29 cellular contexts compared by ENCODE assay signal in genomic region chr5:130104895-130105684, GRCh38.
DNase-seq lines count a peak whose midpoint lies in the region; ATAC-seq and TF ChIP-seq lines count a peak whose summit lies in the region.
"Had no signal": no experiment of that assay in that cellular context is flagged by ENCODE, and none has a peak within 500 bp of the region (broad histone marks: within the 10 kb centered on the region; RNA-seq: fewer than 3 reads in every experiment).

No MANE protein-coding gene starts in this region.

- peak overlapping the region; percentile 40 for H3K27ac ChIP-seq in osteoblast (ENCODE audit: low read depth, low read length)
- H3K27ac ChIP-seq: colonic mucosa, gastroesophageal sphincter, left ventricle myocardium inferior, psoas muscle, sigmoid colon, SJCRH30, thyroid gland had no signal

- H3K36me3 Mint-ChIP-seq in activated CD4-positive, alpha-beta T cell treated with anti-CD3 and anti-CD28 coated beads for 36 hours (ENCODE audit: low read depth): no peaks in the 10 kb centered on the region
- H3K36me3 Mint-ChIP-seq in activated CD4-positive, alpha-beta T cell treated with anti-CD3 and anti-CD28 coated beads, Interleukin-2, amount 10 ng/mL, durations not matched to agents 24 days and 14 days (ENCODE audit: low read depth): no peaks in the 10 kb centered on the region
- H3K36me3 Mint-ChIP-seq in stimulated activated naive B cell treated with anti-CD40 and anti-IgM and Interleukin-4, amounts not matched to agents 10 μg/mL and 1 μg/mL and 100 μg/mL, for 72 hours: no peaks in the 10 kb centered on the region
- H3K36me3 Mint-ChIP-seq: activated CD4-positive, alpha-beta memory T cell treated with anti-CD3 and anti-CD28 coated beads for 36 hours; CD8-positive, alpha-beta T cell had no signal

- no peak overlapping the region for H3K27ac Mint-ChIP-seq in activated CD4-positive, alpha-beta T cell treated with anti-CD3 and anti-CD28 coated beads for 36 hours
- H3K27ac Mint-ChIP-seq in activated CD4-positive, alpha-beta T cell treated with anti-CD3 and anti-CD28 coated beads, Interleukin-2, amount 10 ng/mL, durations not matched to agents 24 days and 14 days: no peak overlapping the region
- H3K27ac Mint-ChIP-seq in stimulated activated naive B cell treated with anti-CD40 and anti-IgM and Interleukin-4, amounts not matched to agents 10 μg/mL and 1 μg/mL and 100 μg/mL, for 72 hours: no peak overlapping the region
- H3K27ac Mint-ChIP-seq: activated B cell treated with CpG ODN at 0.5 μM for 24 hours; activated CD4-positive, alpha-beta memory T cell treated with anti-CD3 and anti-CD28 coated beads for 36 hours; CD8-positive, alpha-beta T cell; stimulated activated naive CD8-positive, alpha-beta T cell treated with anti-CD3 and anti-CD28 coated beads, Interleukin-15, Interleukin-2, amounts not matched to agents 100 ng/mL and 50 ng/mL, for 24 hours had no signal

- no peaks in the 10 kb centered on the region for H3K9me3 Mint-ChIP-seq in activated CD4-positive, alpha-beta T cell treated with anti-CD3 and anti-CD28 coated beads for 36 hours (ENCODE audit: low read depth)
- H3K9me3 Mint-ChIP-seq in activated CD4-positive, alpha-beta T cell treated with anti-CD3 and anti-CD28 coated beads, Interleukin-2, amount 10 ng/mL, durations not matched to agents 24 days and 14 days: no peaks in the 10 kb centered on the region
- H3K9me3 Mint-ChIP-seq in stimulated activated naive B cell treated with anti-CD40 and anti-IgM and Interleukin-4, amounts not matched to agents 10 μg/mL and 1 μg/mL and 100 μg/mL, for 72 hours: no peaks in the 10 kb centered on the region
- H3K9me3 Mint-ChIP-seq: activated B cell treated with CpG ODN at 0.5 μM for 24 hours; activated CD4-positive, alpha-beta memory T cell treated with anti-CD3 and anti-CD28 coated beads for 36 hours; CD8-positive, alpha-beta T cell; stimulated activated naive CD8-positive, alpha-beta T cell treated with anti-CD3 and anti-CD28 coated beads, Interleukin-15, Interleukin-2, amounts not matched to agents 100 ng/mL and 50 ng/mL, for 24 hours had no signal

- no peak for TF ChIP-seq CTCF in choroid plexus epithelial cell (conservative IDR thresholded peaks at IDR 0.05; ENCODE audit: low read depth, low read length)
- TF ChIP-seq CTCF in osteoblast (IDR thresholded peaks at IDR 0.05; ENCODE audit: extremely low read depth, low read depth, low read length): no peak
- no peak for TF ChIP-seq CTCF in GM20000 (IDR thresholded peaks at IDR 0.05; ENCODE audit: extremely low read depth, missing control alignments)

- no peak for DNase-seq in activated CD4-positive, alpha-beta T cell treated with anti-CD3 and anti-CD28 coated beads for 36 hours
- no peak for DNase-seq in activated CD4-positive, alpha-beta T cell treated with anti-CD3 and anti-CD28 coated beads, Interleukin-2, amount 10 ng/mL, durations not matched to agents 24 days and 14 days
- DNase-seq in NCI-H460 (ENCODE audit: extremely low read depth, low read depth): peak; percentile 14
- peak; percentile 23 for DNase-seq in choroid plexus epithelial cell (ENCODE audit: low read depth)
- no peak for DNase-seq in osteoblast (ENCODE audit: insufficient read length, low spot score, missing footprints)
- no peak for DNase-seq in GM20000 (ENCODE audit: low spot score)
- no peak for DNase-seq in stimulated activated naive B cell treated with anti-CD40 and anti-IgM and Interleukin-4, amounts not matched to agents 10 μg/mL and 1 μg/mL and 100 μg/mL, for 72 hours
- no peak for DNase-seq in T-helper 2 cell
- DNase-seq: activated B cell treated with CpG ODN at 0.5 μM for 24 hours; activated CD4-positive, alpha-beta memory T cell treated with anti-CD3 and anti-CD28 coated beads for 36 hours; activated effector memory CD4-positive, alpha-beta T cell treated with anti-CD3 and anti-CD28 coated beads, Interleukin-2, amount 50 U/mL, for 16 hours; CD8-positive, alpha-beta T cell; colonic mucosa; DMS 273 treated with DMSO at 0.1 percent for 48 hours; effector memory CD4-positive, alpha-beta T cell; erythroblast; left ventricle myocardium inferior; mesendoderm; NCI-H1048; NCI-H1694 treated with DMSO at 0.1 percent for 48 hours; NCI-H526 treated with DMSO at 0.1 percent for 48 hours; psoas muscle; sigmoid colon; SJCRH30; stimulated activated CD4-positive, alpha-beta T cell treated with anti-CD3 and anti-CD28 coated beads, Interleukin-15, amount 100 ng/mL, for 24 hours; thyroid gland had no signal

- no peaks in the 10 kb centered on the region for H3K79me2 ChIP-seq in osteoblast (ENCODE audit: insufficient read depth, low read length)

- H3K27me3 ChIP-seq in osteoblast (ENCODE audit: insufficient read depth, low read length): no peaks in the 10 kb centered on the region
- H3K27me3 ChIP-seq: colonic mucosa, gastroesophageal sphincter, sigmoid colon, SJCRH30, thyroid gland had no signal

- H3K4me3 ChIP-seq in choroid plexus epithelial cell (ENCODE audit: low read depth, low read length) (no peak overlapping the region), osteoblast (ENCODE audit: insufficient read depth, low read length) (no peak overlapping the region)
- H3K4me3 ChIP-seq: colonic mucosa, gastroesophageal sphincter, left ventricle myocardium inferior, psoas muscle, sigmoid colon, SJCRH30, thyroid gland had no signal

- intact Hi-C loops in activated CD4-positive, alpha-beta T cell treated with anti-CD3 and anti-CD28 coated beads for 36 hours (cut with DNase I, micrococcal nuclease): loop anchor here in 1 of 2 experiments (5.0 kb wide), 1 partner anchor 1312 kb away; no protein-coding TSS in a partner anchor
- intact Hi-C loops in activated CD4-positive, alpha-beta T cell treated with anti-CD3 and anti-CD28 coated beads, Interleukin-2, amount 10 ng/mL, durations not matched to agents 24 days and 14 days (cut with micrococcal nuclease): loop anchor here (5.0 kb wide), 1 partner anchor 1007 kb away; no protein-coding TSS in a partner anchor

- CTCF ChIA-PET in activated CD4-positive, alpha-beta T cell treated with anti-CD3 and anti-CD28 coated beads for 36 hours (lab: Charles Lee): no interaction called here

- POLR2A ChIA-PET in activated CD4-positive, alpha-beta T cell treated with anti-CD3 and anti-CD28 coated beads for 36 hours (lab: Charles Lee): no interaction called here

- peaks cover 21% of the 10 kb centered on the region for H3K4me1 ChIP-seq in osteoblast (ENCODE audit: insufficient read depth, low read length)
- H3K4me1 ChIP-seq: colonic mucosa, left ventricle myocardium inferior, psoas muscle, SJCRH30, thyroid gland had no signal

- H2AFZ ChIP-seq in osteoblast (ENCODE audit: low read length): no peak overlapping the region

- H3K4me1 Mint-ChIP-seq in activated CD4-positive, alpha-beta T cell treated with anti-CD3 and anti-CD28 coated beads for 36 hours: peaks cover 4% of the 10 kb centered on the region
- H3K4me1 Mint-ChIP-seq in activated CD4-positive, alpha-beta T cell treated with anti-CD3 and anti-CD28 coated beads, Interleukin-2, amount 10 ng/mL, durations not matched to agents 24 days and 14 days: no peaks in the 10 kb centered on the region
- no peaks in the 10 kb centered on the region for H3K4me1 Mint-ChIP-seq in stimulated activated naive B cell treated with anti-CD40 and anti-IgM and Interleukin-4, amounts not matched to agents 10 μg/mL and 1 μg/mL and 100 μg/mL, for 72 hours
- H3K4me1 Mint-ChIP-seq: activated B cell treated with CpG ODN at 0.5 μM for 24 hours had no signal

- peaks cover 1% of the 10 kb centered on the region for H3K27me3 Mint-ChIP-seq in activated CD4-positive, alpha-beta T cell treated with anti-CD3 and anti-CD28 coated beads for 36 hours
- peaks cover 1% of the 10 kb centered on the region for H3K27me3 Mint-ChIP-seq in activated CD4-positive, alpha-beta T cell treated with anti-CD3 and anti-CD28 coated beads, Interleukin-2, amount 10 ng/mL, durations not matched to agents 24 days and 14 days
- no peaks in the 10 kb centered on the region for H3K27me3 Mint-ChIP-seq in stimulated activated naive B cell treated with anti-CD40 and anti-IgM and Interleukin-4, amounts not matched to agents 10 μg/mL and 1 μg/mL and 100 μg/mL, for 72 hours
- H3K27me3 Mint-ChIP-seq: activated B cell treated with CpG ODN at 0.5 μM for 24 hours; activated CD4-positive, alpha-beta memory T cell treated with anti-CD3 and anti-CD28 coated beads for 36 hours; stimulated activated naive CD8-positive, alpha-beta T cell treated with anti-CD3 and anti-CD28 coated beads, Interleukin-15, Interleukin-2, amounts not matched to agents 100 ng/mL and 50 ng/mL, for 24 hours had no signal

- no peaks in the 10 kb centered on the region for H4K20me1 ChIP-seq in osteoblast (ENCODE audit: insufficient read depth, low read length)

- H3K4me3 Mint-ChIP-seq in activated CD4-positive, alpha-beta T cell treated with anti-CD3 and anti-CD28 coated beads for 36 hours: no peak overlapping the region
- no peak overlapping the region for H3K4me3 Mint-ChIP-seq in activated CD4-positive, alpha-beta T cell treated with anti-CD3 and anti-CD28 coated beads, Interleukin-2, amount 10 ng/mL, durations not matched to agents 24 days and 14 days
- no peak overlapping the region for H3K4me3 Mint-ChIP-seq in stimulated activated naive B cell treated with anti-CD40 and anti-IgM and Interleukin-4, amounts not matched to agents 10 μg/mL and 1 μg/mL and 100 μg/mL, for 72 hours
- H3K4me3 Mint-ChIP-seq: activated B cell treated with CpG ODN at 0.5 μM for 24 hours; activated CD4-positive, alpha-beta memory T cell treated with anti-CD3 and anti-CD28 coated beads for 36 hours; CD8-positive, alpha-beta T cell; stimulated activated naive CD8-positive, alpha-beta T cell treated with anti-CD3 and anti-CD28 coated beads, Interleukin-15, Interleukin-2, amounts not matched to agents 100 ng/mL and 50 ng/mL, for 24 hours had no signal

- H3K9me3 ChIP-seq in osteoblast (ENCODE audit: low read depth, low read length): no peaks in the 10 kb centered on the region
- H3K9me3 ChIP-seq: colonic mucosa, gastroesophageal sphincter, left ventricle myocardium inferior, psoas muscle, sigmoid colon, SJCRH30, thyroid gland had no signal

- peak overlapping the region; percentile 12 for H3K4me2 ChIP-seq in osteoblast (ENCODE audit: insufficient read depth, low read length)

- no peaks in the 10 kb centered on the region for H3K36me3 ChIP-seq in osteoblast (ENCODE audit: insufficient read depth, low read length)
- H3K36me3 ChIP-seq: colonic mucosa, gastroesophageal sphincter, left ventricle myocardium inferior, sigmoid colon, SJCRH30, thyroid gland had no signal

- peak; percentile 63 for ATAC-seq in activated CD4-positive, alpha-beta T cell treated with anti-CD3 and anti-CD28 coated beads for 36 hours
- no peak for ATAC-seq in stimulated activated naive B cell treated with anti-CD40 and anti-IgM and Interleukin-4, amounts not matched to agents 10 μg/mL and 1 μg/mL and 100 μg/mL, for 72 hours (replicated peaks)
- ATAC-seq: CD8-positive, alpha-beta T cell; gastroesophageal sphincter; Panc1; psoas muscle had no signal

Comparison
In these comparisons a context has a peak if more than half of its experiments do, and no peak if none do; other contexts are left out.
1. DNase-seq: peak in NCI-H460 (single experiment) and choroid plexus epithelial cell (single experiment); none in activated CD4-positive, alpha-beta T cell treated with anti-CD3 and anti-CD28 coated beads for 36 hours (single experiment), activated CD4-positive, alpha-beta T cell treated with anti-CD3 and anti-CD28 coated beads, Interleukin-2, amount 10 ng/mL, durations not matched to agents 24 days and 14 days (single experiment), osteoblast (single experiment), GM20000 (single experiment), stimulated activated naive B cell treated with anti-CD40 and anti-IgM and Interleukin-4, amounts not matched to agents 10 μg/mL and 1 μg/mL and 100 μg/mL, for 72 hours (single experiment) and T-helper 2 cell (0 of 5).